10 cellular contexts compared by ENCODE assay signal in genomic region chr3:185316740-185317407, GRCh38. TPM values are rescaled to one million over a fixed set of nuclear protein-coding genes. Genes with fewer than 3 reads are reported as not detected.
DNase-seq lines count a peak whose midpoint lies in the region; ATAC-seq and TF ChIP-seq lines count a peak whose summit lies in the region.
"Had no signal": no experiment of that assay in that cellular context is flagged by ENCODE, and none has a peak within 500 bp of the region (broad histone marks: within the 10 kb centered on the region; RNA-seq: fewer than 3 reads in every experiment).

No MANE protein-coding gene starts in this region.

- TF ChIP-seq CTCF in RWPE2 (IDR thresholded peaks at IDR 0.05; ENCODE audit: poor library complexity, severe bottlenecking) (no peak), fibroblast of pulmonary artery (IDR thresholded peaks at IDR 0.05; ENCODE audit: low read length, missing control alignments) (no peak), H9 (conservative IDR thresholded peaks at IDR 0.05) (no peak)

- no peaks in the 10 kb centered on the region for H3K4me1 Mint-ChIP-seq in H9

- H3K9me3 ChIP-seq in RWPE2 (ENCODE audit: severe bottlenecking) (no peaks in the 10 kb centered on the region), H9 (ENCODE audit: control insufficient read depth, low read depth, low read length) (no peaks in the 10 kb centered on the region)

- no peak overlapping the region for H3K9ac ChIP-seq in H9 (ENCODE audit: extremely low read depth, insufficient read length, low read length)

- H3K4ac ChIP-seq in H9 (ENCODE audit: low read depth, low read length), result no peak overlapping the region

- H2BK120ac ChIP-seq in H9 (ENCODE audit: low read depth, low read length, poor library complexity, severe bottlenecking), result no peak overlapping the region

- no peak overlapping the region for H2BK20ac ChIP-seq in H9 (ENCODE audit: low read depth, low read length, poor library complexity, severe bottlenecking)

- H4K5ac ChIP-seq in H9 (ENCODE audit: insufficient read length, low read depth, low read length), result no peak overlapping the region

- no peaks in the 10 kb centered on the region for H3K36me3 ChIP-seq in RWPE2 (ENCODE audit: low read depth)

- no peak overlapping the region for H3K4me2 ChIP-seq in H9 (ENCODE audit: insufficient read depth, insufficient read length, low read length)

- no peak overlapping the region for H2AFZ ChIP-seq in H9 (ENCODE audit: low read length)

- H3K9me3 Mint-ChIP-seq in H9, result 0 out of 5 replicates have a peak, but pooled peaks cover 0 to 2% of the 10 kb centered on the region in 2 experiments

- H3K36me3 Mint-ChIP-seq in H9 (ENCODE audit: insufficient read depth in 1 of 3, low read depth in 3 of 3), result no peaks in the 10 kb centered on the region; a peak in 1 of 7 replicates

- H4K20me1 ChIP-seq in H9 (ENCODE audit: control insufficient read depth, insufficient read depth, insufficient read length), result no peaks in the 10 kb centered on the region

- H3K27me3 Mint-ChIP-seq in H9 (ENCODE audit: low read depth), result no peaks in the 10 kb centered on the region

- no peak overlapping the region for H2BK15ac ChIP-seq in H9 (ENCODE audit: low read depth, low read length)

- no peak overlapping the region for H2AK5ac ChIP-seq in H9 (ENCODE audit: insufficient read length, low read length)

- no peak overlapping the region for H3K14ac ChIP-seq in H9 (ENCODE audit: insufficient read depth, low read length)

- WGBS in H9 (ENCODE audit: extremely low coverage, insufficient read length, low lambda C conversion rate), result no CpG with 5 or more reads among the region's 6 CpGs

- H3K18ac ChIP-seq in H9 (ENCODE audit: insufficient read length, low read depth, low read length), result no peak overlapping the region

- H2BK5ac ChIP-seq in H9 (ENCODE audit: insufficient read length, low read length), result no peak overlapping the region

- H3K4me3 Mint-ChIP-seq in H9, result no peak overlapping the region

- H3K79me2 ChIP-seq in H9 (ENCODE audit: insufficient read depth, low read length), result no peaks in the 10 kb centered on the region

- H3K27ac ChIP-seq in RWPE2 (ENCODE audit: poor library complexity, severe bottlenecking), result peak overlapping the region; percentile 79
- H3K27ac ChIP-seq in caudate nucleus (ENCODE audit: low read depth, low read length), result no peak overlapping the region
- no peak overlapping the region for H3K27ac ChIP-seq in H9 (ENCODE audit: insufficient read length, low read depth, low read length)

- no peaks in the 10 kb centered on the region for H3K27me3 ChIP-seq in RWPE2 (ENCODE audit: insufficient read depth, poor library complexity, severe bottlenecking)
- no peaks in the 10 kb centered on the region for H3K27me3 ChIP-seq in H9 (ENCODE audit: insufficient read depth, low read length)

- H2BK12ac ChIP-seq in H9 (ENCODE audit: insufficient read length, low read depth, low read length), result no peak overlapping the region

- no peak overlapping the region for H4K8ac ChIP-seq in H9 (replicated peaks; ENCODE audit: insufficient read length, low read depth, low read length)

- no peak overlapping the region for H4K91ac ChIP-seq in H9 (ENCODE audit: insufficient read length, low read depth, low read length)

- ATAC-seq in GM21723 (IDR thresholded peaks at IDR 0.05; ENCODE audit: unreplicated experiment) (peak; percentile 30), RWPE2 (ENCODE audit: low read depth) (peak; percentile 83)
- no peak for ATAC-seq in activated CD4-positive, CD25-positive, alpha-beta regulatory T cell treated with anti-CD3 and anti-CD28 coated beads, Interleukin-2, amount 50 U/mL, for 24 hours
- ATAC-seq: SK-N-SH treated with all-trans-retinoic acid at 6 μM for 48 hours had no signal

- H3K56ac ChIP-seq in H9 (ENCODE audit: insufficient read length, low read depth, low read length), result no peak overlapping the region

- H3K23ac ChIP-seq in H9 (ENCODE audit: insufficient read length, low read depth, low read length), result no peak overlapping the region

- no peaks in the 10 kb centered on the region for H3K79me1 ChIP-seq in H9 (ENCODE audit: insufficient read depth, low read depth, low read length, poor library complexity, severe bottlenecking)

- H3K27ac Mint-ChIP-seq in H9, result no peak overlapping the region

- H3K23me2 ChIP-seq in H9 (ENCODE audit: insufficient read length, low read depth, low read length, poor library complexity, severe bottlenecking), result no peaks in the 10 kb centered on the region

- no peak overlapping the region for H3K4me3 ChIP-seq in RWPE2 (ENCODE audit: severe bottlenecking)
- peak overlapping the region; percentile 27 for H3K4me3 ChIP-seq in fibroblast of pulmonary artery (replicated peaks; ENCODE audit: low read depth, low read length)

- H3T11ph ChIP-seq in H9 (ENCODE audit: low read length), result no peak overlapping the region

- DNase-seq in RWPE2 (ENCODE audit: low spot score), result no peak
- DNase-seq in fibroblast of pulmonary artery (ENCODE audit: low read depth), result peak; percentile 93
- peak; percentile 82 for DNase-seq in renal cortical epithelial cell (ENCODE audit: low read depth)
- DNase-seq in caudate nucleus (lab: John Stamatoyannopoulos, UW), result no peak
- no peak for DNase-seq in UCSD-AML1 (lab: John Stamatoyannopoulos, UW; ENCODE audit: unreplicated experiment)
- no peak for DNase-seq in H9
- DNase-seq: activated effector memory CD4-positive, alpha-beta T cell treated with anti-CD3 and anti-CD28 coated beads, Interleukin-2, amount 50 U/mL, for 16 hours had no signal

- H3K4me1 ChIP-seq in RWPE2 (ENCODE audit: insufficient read depth, poor library complexity, severe bottlenecking) (peaks cover 24% of the 10 kb centered on the region), H9 (ENCODE audit: insufficient read depth, low read length) (no peaks in the 10 kb centered on the region)

RNA-seq across cellular contexts. Expression of gene MAP3K13, which starts 46.1 kb away (rescaled TPM):
- total RNA-seq in renal cortical epithelial cell (35.3 and 40.7 TPM in 2 replicates), H9 (2021) (9.5 and 10.6 TPM in 2 replicates)

Comparison
In these comparisons a context has a peak if more than half of its experiments do, and no peak if none do; other contexts are left out.
1. ATAC-seq: peak in GM21723 (single experiment) and RWPE2 (single experiment); none in activated CD4-positive, CD25-positive, alpha-beta regulatory T cell treated with anti-CD3 and anti-CD28 coated beads, Interleukin-2, amount 50 U/mL, for 24 hours (0 of 2).
2. DNase-seq: peak in fibroblast of pulmonary artery (single experiment) and renal cortical epithelial cell (single experiment); none in RWPE2 (single experiment), caudate nucleus (0 of 61), UCSD-AML1 (single experiment) and H9 (single experiment).